13 cellular contexts compared by ENCODE assay signal in the genomic region with DNA sequence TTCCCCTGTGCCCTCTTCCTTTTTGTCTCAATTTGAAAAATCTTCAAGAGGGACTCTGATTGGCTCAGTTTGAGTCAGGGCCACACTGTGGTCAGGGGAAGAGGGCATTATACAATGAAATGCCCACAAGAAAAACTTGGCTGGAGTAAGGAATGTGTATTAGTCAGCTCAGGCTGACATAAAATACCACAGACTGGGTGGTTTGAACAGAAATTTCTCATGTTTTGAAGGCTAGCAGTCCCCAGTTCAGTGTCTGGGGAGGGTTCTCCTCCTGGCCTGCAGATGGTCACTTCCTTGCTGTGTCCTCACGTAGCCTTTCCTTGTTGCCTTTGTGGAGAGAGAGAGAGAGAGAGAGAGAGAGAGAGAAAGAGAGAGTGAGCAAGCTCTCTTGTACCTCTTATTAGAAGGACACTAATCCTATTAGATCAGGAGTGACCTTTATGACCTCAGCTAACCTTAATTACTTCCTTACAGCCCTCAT. TPM values are rescaled to one million over a fixed set of nuclear protein-coding genes. Genes with fewer than 3 reads are reported as not detected.
DNase-seq lines count a peak whose midpoint lies in the region; ATAC-seq and TF ChIP-seq lines count a peak whose summit lies in the region.
"Had no signal": no experiment of that assay in that cellular context is flagged by ENCODE, and none has a peak within 500 bp of the region (broad histone marks: within the 10 kb centered on the region; RNA-seq: fewer than 3 reads in every experiment).

No MANE protein-coding gene starts in this region.

- H3K9me3 ChIP-seq in AG04450 (ENCODE audit: control insufficient read depth, insufficient read depth, low read length) (no peaks in the 10 kb centered on the region), mesenchymal stem cell (ENCODE audit: control insufficient read depth, low read length) (no peaks in the 10 kb centered on the region)
- H3K9me3 ChIP-seq: BLaER1, esophagus squamous epithelium had no signal

- DNase-seq in AG04450 (ENCODE audit: low read depth, low spot score): peak; percentile 67
- DNase-seq in M059J (ENCODE audit: low read depth): peak; percentile 98
- DNase-seq in mesenchymal stem cell: peak; percentile 93
- DNase-seq in NCI-H748 (lab: John Stamatoyannopoulos, UW; ENCODE audit: unreplicated experiment): no peak
- no peak for DNase-seq in omental fat pad (ENCODE audit: low spot score)
- no peak for DNase-seq in NCI-H2107 (lab: John Stamatoyannopoulos, UW)
- DNase-seq: esophagus squamous epithelium, NCI-H345 had no signal

- no peak overlapping the region for H4K8ac ChIP-seq in mesenchymal stem cell (ENCODE audit: low read length)

- CTCF ChIA-PET in AG04450 (lab: Charles Lee): no interaction called here

- peak overlapping the region in 1 of 2 experiments; percentile 59 for H3K4ac ChIP-seq in mesenchymal stem cell (ENCODE audit: low read depth in 1 of 2, low read length in 2 of 2)

- ATAC-seq in omental fat pad (ENCODE audit: low FRiP score) (no peak), HG02852 (IDR thresholded peaks at IDR 0.05; ENCODE audit: unreplicated experiment) (no peak)

- POLR2A ChIA-PET in AG04450 (lab: Yijun Ruan, JAX): interaction anchor here (0.6 to 0.7 kb wide), 3 partner anchors 52 to 94 kb away, joined by 4 to 5 read pairs (median 5); no protein-coding TSS in a partner anchor

- H3K27ac ChIP-seq in AG04450 (ENCODE audit: low read depth, low read length) (peak overlapping the region; percentile 69), cingulate gyrus (ENCODE audit: low read depth, low read length) (peak overlapping the region; percentile 48), mesenchymal stem cell (ENCODE audit: low read length, poor library complexity, severe bottlenecking) (peak overlapping the region; percentile 58)
- H3K27ac ChIP-seq: BLaER1, HL-60 had no signal

- H3K27me3 ChIP-seq in AG04450 (ENCODE audit: control insufficient read depth, insufficient read depth, low read length) (no peaks in the 10 kb centered on the region), mesenchymal stem cell (ENCODE audit: control insufficient read depth in 1 of 2, insufficient read depth in 1 of 2, low read length in 2 of 2) (no peaks in the 10 kb centered on the region)
- H3K27me3 ChIP-seq: BLaER1, esophagus squamous epithelium had no signal

- peak overlapping the region; percentile 7 for H3K9ac ChIP-seq in mesenchymal stem cell (ENCODE audit: low read length)
- H3K9ac ChIP-seq: BLaER1 had no signal

- H4K91ac ChIP-seq in mesenchymal stem cell (ENCODE audit: low read length): no peak overlapping the region

- no peak overlapping the region for H2BK5ac ChIP-seq in mesenchymal stem cell (ENCODE audit: low read depth, low read length, poor library complexity, severe bottlenecking)

- TF ChIP-seq CTCF in AG04450 (IDR thresholded peaks at IDR 0.05; ENCODE audit: low read depth, low read length) (no peak), omental fat pad (IDR thresholded peaks at IDR 0.05) (no peak)

- H2AFZ ChIP-seq in mesenchymal stem cell (ENCODE audit: low read depth, low read length): no peak overlapping the region

- H3K18ac ChIP-seq in mesenchymal stem cell (ENCODE audit: low read depth in 1 of 2, low read length in 2 of 2): peak overlapping the region; percentile 11 to 84

- no peak overlapping the region for H3K14ac ChIP-seq in mesenchymal stem cell (ENCODE audit: low read length in 2 of 2)

- H3K23ac ChIP-seq in mesenchymal stem cell (ENCODE audit: low read length in 2 of 2): no peak overlapping the region

- H2BK12ac ChIP-seq in mesenchymal stem cell (ENCODE audit: low read length in 2 of 2): peak overlapping the region in 1 of 2 experiments; percentile 75

- H2BK15ac ChIP-seq in mesenchymal stem cell (ENCODE audit: low read depth, poor library complexity, severe bottlenecking): no peak overlapping the region

- H3K4me2 ChIP-seq in mesenchymal stem cell (ENCODE audit: low read length, poor library complexity, severe bottlenecking): no peak overlapping the region
- H3K4me2 ChIP-seq: BLaER1 had no signal

- no CpG with 5 or more reads among the region's 1 CpG for WGBS in mesenchymal stem cell

- H3K79me1 ChIP-seq in mesenchymal stem cell (replicated peaks; ENCODE audit: low read length, poor library complexity, severe bottlenecking): no peaks in the 10 kb centered on the region

- H3K4me1 ChIP-seq in mesenchymal stem cell (ENCODE audit: control insufficient read depth, insufficient read depth, low read depth, low read length): no peaks in the 10 kb centered on the region
- H3K4me1 ChIP-seq: BLaER1 had no signal

- no peaks in the 10 kb centered on the region for H3K36me3 ChIP-seq in mesenchymal stem cell (ENCODE audit: control insufficient read depth in 1 of 2, insufficient read depth in 2 of 2, low read depth in 1 of 2, low read length in 2 of 2)
- H3K36me3 ChIP-seq: BLaER1, esophagus squamous epithelium had no signal

- no peak overlapping the region for H2AK5ac ChIP-seq in mesenchymal stem cell (ENCODE audit: low read length, severe bottlenecking)

- H3K4me3 ChIP-seq in AG04450 (ENCODE audit: low read depth, low read length) (no peak overlapping the region), mesenchymal stem cell (ENCODE audit: insufficient read depth in 1 of 2, low read depth in 1 of 2, low read length in 2 of 2) (no peak overlapping the region)
- H3K4me3 ChIP-seq: BLaER1, esophagus squamous epithelium had no signal

- H2BK120ac ChIP-seq in mesenchymal stem cell (ENCODE audit: low read depth, low read length): no peak overlapping the region

RNA-seq across cellular contexts. Expression of a gene that starts 25.6 kb away (rescaled TPM):
- polyA plus RNA-seq in AG04450 (2011; rRNA removed): 3.1 and 4.6 TPM in 2 replicates
- polyA minus RNA-seq in AG04450 (2011; rRNA and poly(A)+ RNA removed): 11.1 and 11.4 TPM in 2 replicates
- 0.22 and 1.5 TPM in 2 replicates for total RNA-seq in M059J (2014; rRNA removed; shearing (Covaris generic))
- 1.4 TPM for polyA plus RNA-seq in mesenchymal stem cell (2013, experiment 1 of 2)
- 1.5 TPM for polyA plus RNA-seq in mesenchymal stem cell (2013, experiment 2 of 2)
- total RNA-seq in omental fat pad: 10 to 100 TPM in 2 of 4 donors, 1 to 10 TPM in 2; 2.2 to 43.0 (median 11.6) TPM
- total RNA-seq: T-helper 2 cell treated with Interferon-gamma antibody and Interleukin-4, amounts not matched to agents 100 ng/mL and 5 ng/mL, for 36 hours had no signal

Comparison
In these comparisons a context has a peak if more than half of its experiments do, and no peak if none do; other contexts are left out.
1. DNase-seq: peak in AG04450 (single experiment), M059J (single experiment) and mesenchymal stem cell (single experiment); none in NCI-H748 (single experiment), omental fat pad (single experiment) and NCI-H2107 (single experiment).
2. Peak in every context shown above with its lines, with median percentiles within 50 percentile points of each other: H3K27ac ChIP-seq.